In genomic region chr4:151276787-151277557, GRCh38 we compare ENCODE assay signal across 8 cellular contexts. TPM values are rescaled to one million over a fixed set of nuclear protein-coding genes. Genes with fewer than 3 reads are reported as not detected.
DNase-seq lines count a peak whose midpoint lies in the region; ATAC-seq, FAIRE-seq and TF ChIP-seq lines count a peak whose summit lies in the region.

Gene PRSS48 (plus strand): TSS chr4:151277161. CDS start chr4:151277173, 12 bp downstream.

- no peak for FAIRE-seq in HTR-8/SVneo (lab: Jason Lieb, UNC)
- no peak for FAIRE-seq in kidney (lab: Jason Lieb, UNC)

- no peaks in the 10 kb centered on the region for H3K27me3 ChIP-seq in breast epithelium

- TF ChIP-seq CTCF in GM12875 (IDR thresholded peaks at IDR 0.05; ENCODE audit: borderline replicate concordance, insufficient read depth, low read depth, low read length): peak; percentile 86
- peak in 2 of 3 donors; percentile 27 to 43 for TF ChIP-seq CTCF in breast epithelium (IDR thresholded peaks at IDR 0.05)
- peak; percentile 68 for TF ChIP-seq CTCF in kidney (IDR thresholded peaks at IDR 0.05; ENCODE audit: borderline replicate concordance, extremely low read depth, insufficient read depth)

- H3K4me3 ChIP-seq in GM12875 (ENCODE audit: low read depth, low read length): no peak within 1 kb of the TSS
- H3K4me3 ChIP-seq in breast epithelium: no peak within 1 kb of the TSS
- H3K4me3 ChIP-seq in kidney (ENCODE audit: low read length in 2 of 2): no peak within 1 kb of the TSS

- no peaks in the 10 kb centered on the region for H3K4me1 ChIP-seq in breast epithelium
- no peaks in the 10 kb centered on the region for H3K4me1 ChIP-seq in kidney (ENCODE audit: control insufficient read depth in 1 of 2, insufficient read depth in 1 of 2, low read depth in 1 of 2, low read length in 2 of 2)

- H3K27ac ChIP-seq in breast epithelium (no peak within 1 kb of the TSS), kidney (ENCODE audit: low read depth in 2 of 2, low read length in 2 of 2) (no peak within 1 kb of the TSS)

- DNase-seq in A172 (ENCODE audit: low spot score) (peak; percentile 43), HTR-8/SVneo (ENCODE audit: insufficient read length, low spot score) (peak; percentile 49), SW480 (ENCODE audit: low spot score) (peak; percentile 25), breast epithelium (ENCODE audit: low spot score in 2 of 2) (no peak), kidney (peak; percentile 78)
- DNase-seq in stimulated activated CD4-positive, alpha-beta T cell treated with anti-CD3 and anti-CD28 coated beads, Interleukin-4, amount 100 ng/mL, for 24 hours: peak; percentile 31

- no peaks in the 10 kb centered on the region for H3K36me3 ChIP-seq in breast epithelium
- H3K36me3 ChIP-seq in kidney (ENCODE audit: control insufficient read depth in 1 of 2, insufficient read depth in 2 of 2, low read length in 2 of 2): no peaks in the 10 kb centered on the region

- TF ChIP-seq POLR2A in breast epithelium (IDR thresholded peaks at IDR 0.05): no peak

- intact Hi-C loops in breast epithelium (cut with DNase I; ENCODE audit: low total_unique reads): no loop called here
- intact Hi-C loops in kidney (cut with DNase I): no loop called here

- no peak for ATAC-seq in HG03097 (IDR thresholded peaks at IDR 0.05; ENCODE audit: low FRiP score, unreplicated experiment)

- no peaks in the 10 kb centered on the region for H3K9me3 ChIP-seq in breast epithelium
- no peaks in the 10 kb centered on the region for H3K9me3 ChIP-seq in kidney (ENCODE audit: control insufficient read depth in 1 of 2, low read length in 2 of 2)

- H3K9ac ChIP-seq in kidney (ENCODE audit: low read length in 2 of 2): no peak within 1 kb of the TSS

RNA-seq across cellular contexts. Expression of gene PRSS48, which starts in this region (rescaled TPM):
- total RNA-seq in A172 (2014; rRNA removed; shearing (Covaris generic)): not detected in 2 replicates
- total RNA-seq in breast epithelium: not detected
- total RNA-seq in kidney: not detected
- not detected for polyA plus RNA-seq in kidney (ENCODE audit: insufficient read depth, low read depth, low replicate concordance)

Comparison
In these comparisons a context has a peak if more than half of its experiments do, and no peak if none do; other contexts are left out.
1. Peak in DNase-seq in A172; RNA of the gene not detected or under 1 TPM.
2. Peak in DNase-seq in kidney; RNA of the gene not detected or under 1 TPM.
3. DNase-seq: peak in HTR-8/SVneo (single experiment), SW480 (single experiment) and stimulated activated CD4-positive, alpha-beta T cell treated with anti-CD3 and anti-CD28 coated beads, Interleukin-4, amount 100 ng/mL, for 24 hours (single experiment); none in breast epithelium (0 of 2).
4. CTCF ChIP-seq: peak in every context shown above with its lines; median percentile 86 in GM12875; 68 in kidney; 35 in breast epithelium.